Comparison of ENCODE assay signal across 11 cellular contexts in the genomic region with DNA sequence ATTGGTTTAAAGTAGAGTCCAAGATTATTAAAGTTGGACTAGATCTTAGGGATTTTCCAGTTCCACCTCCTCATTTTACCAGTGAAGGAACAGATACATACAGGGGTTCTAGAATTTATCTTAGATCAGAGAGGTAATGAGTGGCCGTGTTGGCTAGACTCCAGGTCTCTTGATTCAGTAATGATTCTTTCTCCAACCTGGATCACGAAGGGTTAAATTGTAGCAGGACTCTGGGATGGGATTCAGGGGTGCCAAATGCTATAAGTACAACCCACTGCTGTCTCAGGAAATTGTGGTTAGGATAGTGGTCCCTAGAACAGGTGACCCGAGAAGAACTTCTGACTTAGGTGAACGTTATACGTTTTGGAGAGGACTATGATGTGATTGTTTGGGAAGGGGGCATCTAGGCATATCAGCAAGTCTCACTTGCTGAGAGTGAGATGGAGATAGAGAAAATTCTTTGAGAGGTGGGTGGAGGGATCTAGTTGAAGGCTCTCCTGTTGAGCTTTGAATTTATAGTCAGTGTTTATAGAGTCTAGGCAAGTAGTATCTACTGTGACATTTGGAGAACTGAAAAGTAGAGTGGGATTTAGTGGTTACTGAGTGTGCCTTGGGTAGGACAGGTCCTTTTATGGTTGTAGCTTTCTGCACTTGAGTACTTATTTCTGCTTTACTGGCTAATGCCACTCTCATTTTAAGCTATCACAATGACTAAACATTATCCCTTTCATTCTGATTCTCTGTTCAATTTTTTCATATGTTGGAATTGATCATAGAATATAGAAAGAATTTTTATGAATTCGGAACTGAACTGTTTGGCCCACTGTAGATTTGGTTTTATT. TPM values are rescaled to one million over a fixed set of nuclear protein-coding genes. Genes with fewer than 3 reads are reported as not detected.
DNase-seq lines count a peak whose midpoint lies in the region; ATAC-seq and TF ChIP-seq lines count a peak whose summit lies in the region.
"Had no signal": no experiment of that assay in that cellular context is flagged by ENCODE, and none has a peak within 500 bp of the region (broad histone marks: within the 10 kb centered on the region; RNA-seq: fewer than 3 reads in every experiment).

No MANE protein-coding gene starts in this region.

- no peaks in the 10 kb centered on the region for H3K9me3 ChIP-seq in CD4-positive, alpha-beta T cell (ENCODE audit: control insufficient read depth, low read length)
- no peaks in the 10 kb centered on the region for H3K9me3 ChIP-seq in T-helper 17 cell (ENCODE audit: control insufficient read depth, low read length, poor library complexity, severe bottlenecking)

- no peak for DNase-seq in CD4-positive, alpha-beta T cell
- DNase-seq in T-helper 17 cell (no peak), SHP77 treated with DMSO at 0.1 percent for 48 hours (lab: John Stamatoyannopoulos, UW) (no peak), HuH-7.5 (ENCODE audit: low spot score) (no peak), NCI-H82 (lab: John Stamatoyannopoulos, UW) (no peak), amniotic stem cell (lab: John Stamatoyannopoulos, UW) (no peak)
- DNase-seq: NCI-H1092; stimulated activated CD4-positive, alpha-beta T cell treated with anti-CD3 and anti-CD28 coated beads, Interleukin-4, amount 100 ng/mL, for 1 hour had no signal

- no peak overlapping the region for H3K27ac ChIP-seq in CD4-positive, alpha-beta T cell (ENCODE audit: low read depth, low read length)

- H3K4me3 Mint-ChIP-seq in CD4-positive, alpha-beta T cell, result peak overlapping the region; percentile 7
- H3K4me3 Mint-ChIP-seq in T-helper 17 cell, result no peak overlapping the region
- H3K4me3 Mint-ChIP-seq: WTC11 had no signal

- POLR2A ChIA-PET in CD4-positive, alpha-beta T cell (lab: Charles Lee), result interaction anchor here (0.7 to 0.8 kb wide), 2 partner anchors 72 to 801 kb away, joined by 3 read pairs; a partner anchor contains a TSS

- no peaks in the 10 kb centered on the region for H3K9me3 Mint-ChIP-seq in CD4-positive, alpha-beta T cell
- H3K9me3 Mint-ChIP-seq: WTC11 had no signal

- CTCF ChIA-PET in CD4-positive, alpha-beta T cell (lab: Charles Lee), result interaction anchor here (0.7 to 2.5 kb wide), 4 partner anchors 17 to 81 kb away, joined by 3 to 10 read pairs (median 4); no protein-coding TSS in a partner anchor

- H3K27me3 Mint-ChIP-seq in CD4-positive, alpha-beta T cell, result no peaks in the 10 kb centered on the region
- H3K27me3 Mint-ChIP-seq in T-helper 17 cell, result peaks cover 18% of the 10 kb centered on the region

- no peak for TF ChIP-seq CTCF in CD4-positive, alpha-beta T cell (IDR thresholded peaks at IDR 0.05)

- no peaks in the 10 kb centered on the region for H3K36me3 Mint-ChIP-seq in CD4-positive, alpha-beta T cell (ENCODE audit: low read depth)
- no peaks in the 10 kb centered on the region for H3K36me3 Mint-ChIP-seq in T-helper 17 cell (ENCODE audit: low read depth)
- H3K36me3 Mint-ChIP-seq: WTC11 had no signal

- peaks cover 76% of the 10 kb centered on the region for H3K4me1 Mint-ChIP-seq in CD4-positive, alpha-beta T cell (ENCODE audit: low read depth)
- peaks cover 48% of the 10 kb centered on the region for H3K4me1 Mint-ChIP-seq in T-helper 17 cell

- no peaks in the 10 kb centered on the region for H3K27me3 ChIP-seq in CD4-positive, alpha-beta T cell (ENCODE audit: control insufficient read depth, insufficient read depth, low read length)

- no peak for ATAC-seq in CD4-positive, alpha-beta T cell (ENCODE audit: poor library complexity)
- ATAC-seq in GM19023 (IDR thresholded peaks at IDR 0.05; ENCODE audit: unreplicated experiment) (peak; percentile 73), HG02884 (IDR thresholded peaks at IDR 0.05; ENCODE audit: unreplicated experiment) (peak; percentile 72), T-helper 17 cell (peak; percentile 18)

- no peak overlapping the region for H3K27ac Mint-ChIP-seq in CD4-positive, alpha-beta T cell
- H3K27ac Mint-ChIP-seq in T-helper 17 cell, result no peak overlapping the region
- H3K27ac Mint-ChIP-seq: WTC11 had no signal

- intact Hi-C loops in CD4-positive, alpha-beta T cell (cut with DNase I, micrococcal nuclease), result loop anchor here (2.0 kb wide), 3 partner anchors 23 to 81 kb away; no protein-coding TSS in a partner anchor

RNA-seq across cellular contexts. Expression of a gene that starts 58.3 kb away (rescaled TPM):
- total RNA-seq in CD4-positive, alpha-beta T cell, result 1 to 10 TPM; 4.9 to 5.4 TPM
- 1 to 10 TPM; 6.1 to 8.0 TPM for total RNA-seq in T-helper 17 cell
